ENCODE assay signal across 19 cellular contexts in the genomic region with DNA sequence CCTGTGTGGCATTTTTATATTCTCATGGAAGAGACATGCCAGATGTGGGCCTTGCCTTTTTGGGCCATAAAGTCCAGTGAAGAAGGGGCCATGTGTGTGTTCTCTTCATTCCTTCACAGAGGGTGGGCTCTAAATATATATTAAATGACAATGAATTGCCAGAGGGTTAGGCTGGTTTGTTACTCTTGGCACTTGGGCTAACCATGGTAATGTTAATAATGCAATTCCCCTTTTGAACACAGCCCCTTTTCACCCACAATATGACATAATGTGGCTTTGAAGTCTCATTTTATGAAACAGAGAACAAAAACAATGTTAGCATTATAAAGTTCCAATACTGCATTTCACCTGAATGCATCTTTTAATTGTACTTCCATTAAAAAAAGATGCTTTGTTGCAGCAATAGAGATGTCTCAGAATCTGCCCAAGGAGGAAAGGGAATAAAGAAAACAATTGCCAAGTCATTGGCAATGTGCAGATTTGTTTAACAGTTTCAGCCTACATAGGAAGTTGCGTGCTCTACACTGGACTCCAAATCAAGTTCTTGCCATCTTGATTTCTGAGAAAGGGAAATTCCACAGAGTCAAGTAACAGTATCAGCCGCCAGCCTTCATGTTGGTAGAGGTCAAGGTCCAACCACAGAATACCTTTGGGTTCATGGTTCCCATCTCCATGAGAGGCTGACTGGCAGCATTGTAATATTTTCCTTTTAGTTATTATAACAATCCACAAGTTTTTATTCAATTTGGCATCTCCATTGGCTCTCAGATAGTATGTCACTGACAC.
"Had no signal": no experiment of that assay in that cellular context is flagged by ENCODE, and none has a peak within 500 bp of the region (broad histone marks: within the 10 kb centered on the region; RNA-seq: fewer than 3 reads in every experiment).

No MANE protein-coding gene starts in this region.

- H3K27ac Mint-ChIP-seq: activated T-cell treated with anti-CD3 and anti-CD28 coated beads, Interleukin-2, amount 50 U/mL, for 72 hours; naive thymus-derived CD8-positive, alpha-beta T cell had no signal

- H3K4me1 Mint-ChIP-seq: activated naive CD4-positive, alpha-beta T cell treated with anti-CD3 and anti-CD28 coated beads, Interleukin-2, amount 50 U/mL, for 24 hours; naive thymus-derived CD8-positive, alpha-beta T cell had no signal

- DNase-seq: activated CD4-positive, alpha-beta T cell treated with anti-CD3 and anti-CD28 coated beads, Interleukin-2, amount 50 U/mL, for 4 hours; activated gamma-delta T cell; activated T-cell treated with anti-CD3 and anti-CD28 coated beads, Interleukin-2, amount 50 U/mL, for 72 hours; body of pancreas; central memory CD4-positive, alpha-beta T cell; gastrocnemius medialis; heart right ventricle; kidney glomerular epithelial cell; mesenchymal stem cell; mucosa of descending colon; naive thymus-derived CD8-positive, alpha-beta T cell; pancreas; stimulated activated CD4-positive, alpha-beta T cell treated with anti-CD3 and anti-CD28 coated beads, Interleukin-12 subunit alpha, Interleukin-12 subunit beta, amount 100 ng/mL, for 4 hours; stimulated activated CD4-positive, alpha-beta T cell treated with anti-CD3 and anti-CD28 coated beads, Interleukin-2, amount 100 ng/mL, for 24 hours; stimulated activated naive CD8-positive, alpha-beta T cell treated with anti-CD3 and anti-CD28 coated beads, Interleukin-15, Interleukin-2, amounts not matched to agents 100 U/mL and 50 U/mL, for 24 hours; substantia nigra; WERI-Rb-1 had no signal

- H3K9me3 ChIP-seq: body of pancreas, gastrocnemius medialis, mucosa of descending colon, pancreas, tibial nerve had no signal

- H3K4me3 ChIP-seq: body of pancreas, gastrocnemius medialis, heart right ventricle, mucosa of descending colon, pancreas, tibial nerve had no signal

- H3K9me3 Mint-ChIP-seq: activated naive CD4-positive, alpha-beta T cell treated with anti-CD3 and anti-CD28 coated beads, Interleukin-2, amount 50 U/mL, for 24 hours; activated T-cell treated with anti-CD3 and anti-CD28 coated beads, Interleukin-2, amount 50 U/mL, for 72 hours; naive thymus-derived CD8-positive, alpha-beta T cell had no signal

- H3K36me3 ChIP-seq: gastrocnemius medialis, heart right ventricle, pancreas, tibial nerve, WERI-Rb-1 had no signal

- H3K4me3 Mint-ChIP-seq: activated naive CD4-positive, alpha-beta T cell treated with anti-CD3 and anti-CD28 coated beads, Interleukin-2, amount 50 U/mL, for 24 hours; activated T-cell treated with anti-CD3 and anti-CD28 coated beads, Interleukin-2, amount 50 U/mL, for 72 hours; naive thymus-derived CD8-positive, alpha-beta T cell had no signal

- ATAC-seq: activated T-cell treated with anti-CD3 and anti-CD28 coated beads, Interleukin-2, amount 50 U/mL, for 72 hours; body of pancreas; gastrocnemius medialis; heart right ventricle; mucosa of descending colon; naive thymus-derived CD8-positive, alpha-beta T cell; pancreas; stimulated activated naive CD8-positive, alpha-beta T cell treated with anti-CD3 and anti-CD28 coated beads, Interleukin-15, Interleukin-2, amounts not matched to agents 100 U/mL and 50 U/mL, for 24 hours had no signal

- H3K27ac ChIP-seq: body of pancreas, gastrocnemius medialis, heart right ventricle, pancreas, tibial nerve, WERI-Rb-1 had no signal

- H3K36me3 Mint-ChIP-seq: activated naive CD4-positive, alpha-beta T cell treated with anti-CD3 and anti-CD28 coated beads, Interleukin-2, amount 50 U/mL, for 24 hours; naive thymus-derived CD8-positive, alpha-beta T cell had no signal

- H3K27me3 ChIP-seq: body of pancreas, gastrocnemius medialis, heart right ventricle, pancreas, tibial nerve had no signal

- H3K4me1 ChIP-seq: body of pancreas, gastrocnemius medialis, pancreas had no signal
